Comparison of ENCODE assay signal across 16 cellular contexts in genomic region chr1:3674100-3675094, GRCh38. TPM values are rescaled to one million over a fixed set of nuclear protein-coding genes. Genes with fewer than 3 reads are reported as not detected.
DNase-seq lines count a peak whose midpoint lies in the region; ATAC-seq and TF ChIP-seq lines count a peak whose summit lies in the region.
"Had no signal": no experiment of that assay in that cellular context is flagged by ENCODE, and none has a peak within 500 bp of the region (broad histone marks: within the 10 kb centered on the region; RNA-seq: fewer than 3 reads in every experiment).

No MANE protein-coding gene starts in this region.

- no peak for TF ChIP-seq CTCF in glutamatergic neuron (IDR thresholded peaks at IDR 0.05; ENCODE audit: partially characterized antibody, unreplicated experiment)
- TF ChIP-seq CTCF in smooth muscle cell (IDR thresholded peaks at IDR 0.05; ENCODE audit: borderline replicate concordance, insufficient read depth, poor library complexity, severe bottlenecking): no peak

- H3K27me3 ChIP-seq in smooth muscle cell (ENCODE audit: low read depth): no peaks in the 10 kb centered on the region
- H3K27me3 ChIP-seq: ovary had no signal

- no peak overlapping the region for H3K27ac Mint-ChIP-seq in glutamatergic neuron (ENCODE audit: unreplicated experiment)
- H3K27ac Mint-ChIP-seq in naive thymus-derived CD8-positive, alpha-beta T cell: no peak overlapping the region
- H3K27ac Mint-ChIP-seq: activated naive CD4-positive, alpha-beta T cell treated with anti-CD3 and anti-CD28 coated beads, Interleukin-2, amount 50 U/mL, for 24 hours had no signal

- H3K4me1 ChIP-seq in smooth muscle cell (ENCODE audit: low read depth): no peaks in the 10 kb centered on the region

- H3K27me3 Mint-ChIP-seq in glutamatergic neuron (ENCODE audit: unreplicated experiment): peaks cover 11% of the 10 kb centered on the region
- peaks cover 2 to 30% (median 11%) of the 10 kb centered on the region in 5 donors for H3K27me3 Mint-ChIP-seq in naive thymus-derived CD8-positive, alpha-beta T cell
- H3K27me3 Mint-ChIP-seq: activated naive CD4-positive, alpha-beta T cell treated with anti-CD3 and anti-CD28 coated beads, Interleukin-2, amount 50 U/mL, for 24 hours had no signal

- WGBS in smooth muscle cell (ENCODE audit: low lambda C conversion rate): 60% methylated on average over 30 of the region's 30 CpGs

- POLR2A ChIA-PET in naive thymus-derived CD8-positive, alpha-beta T cell (lab: Charles Lee): no interaction called here

- peaks cover 9% of the 10 kb centered on the region for H3K4me1 Mint-ChIP-seq in glutamatergic neuron (ENCODE audit: low read depth, unreplicated experiment)
- H3K4me1 Mint-ChIP-seq in naive thymus-derived CD8-positive, alpha-beta T cell: peaks cover 0 to 26% (median 6%) of the 10 kb centered on the region in 4 donors

- no peaks in the 10 kb centered on the region for H3K79me2 ChIP-seq in smooth muscle cell (ENCODE audit: low read depth)

- no peak overlapping the region for H3K4me3 Mint-ChIP-seq in glutamatergic neuron (ENCODE audit: unreplicated experiment)
- no peak overlapping the region for H3K4me3 Mint-ChIP-seq in naive thymus-derived CD8-positive, alpha-beta T cell
- H3K4me3 Mint-ChIP-seq: activated naive CD4-positive, alpha-beta T cell treated with anti-CD3 and anti-CD28 coated beads, Interleukin-2, amount 50 U/mL, for 24 hours had no signal

- H2AFZ ChIP-seq in smooth muscle cell (ENCODE audit: low read depth): peak overlapping the region; percentile 45

- peaks cover 12% of the 10 kb centered on the region for H3K9me3 Mint-ChIP-seq in glutamatergic neuron (ENCODE audit: unreplicated experiment)
- H3K9me3 Mint-ChIP-seq in naive thymus-derived CD8-positive, alpha-beta T cell: no peaks in the 10 kb centered on the region
- H3K9me3 Mint-ChIP-seq: activated naive CD4-positive, alpha-beta T cell treated with anti-CD3 and anti-CD28 coated beads, Interleukin-2, amount 50 U/mL, for 24 hours had no signal

- H3K9me3 ChIP-seq in smooth muscle cell (replicated peaks; ENCODE audit: low read depth): no peaks in the 10 kb centered on the region
- H3K9me3 ChIP-seq: ovary had no signal

- no peak overlapping the region for H3K9ac ChIP-seq in smooth muscle cell (ENCODE audit: low read depth)

- no peaks in the 10 kb centered on the region for H3K36me3 ChIP-seq in smooth muscle cell (ENCODE audit: low read depth)
- H3K36me3 ChIP-seq: ovary had no signal

- no peak overlapping the region for H3K4me3 ChIP-seq in smooth muscle cell
- H3K4me3 ChIP-seq: ovary had no signal

- H3K4me2 ChIP-seq in smooth muscle cell: no peak overlapping the region

- no peak overlapping the region for H3K27ac ChIP-seq in smooth muscle cell (ENCODE audit: low read depth)
- H3K27ac ChIP-seq: 22Rv1, ovary had no signal

- no peaks in the 10 kb centered on the region for H3F3A ChIP-seq in smooth muscle cell (ENCODE audit: low read depth)

- no peaks in the 10 kb centered on the region for H4K20me1 ChIP-seq in smooth muscle cell (ENCODE audit: low read depth)

- no peaks in the 10 kb centered on the region for H3K36me3 Mint-ChIP-seq in glutamatergic neuron (ENCODE audit: unreplicated experiment)
- H3K36me3 Mint-ChIP-seq in naive thymus-derived CD8-positive, alpha-beta T cell: no peaks in the 10 kb centered on the region
- H3K36me3 Mint-ChIP-seq: activated naive CD4-positive, alpha-beta T cell treated with anti-CD3 and anti-CD28 coated beads, Interleukin-2, amount 50 U/mL, for 24 hours had no signal

- ATAC-seq in GM19452 (IDR thresholded peaks at IDR 0.05; ENCODE audit: unreplicated experiment): no peak
- no peak for ATAC-seq in naive thymus-derived CD8-positive, alpha-beta T cell

- DNase-seq in NCI-H1417 (lab: John Stamatoyannopoulos, UW) (peak in 2 of 3 experiments; percentile 21 to 23), NCI-H1417 treated with DMSO at 0.1 percent for 48 hours (lab: John Stamatoyannopoulos, UW) (no peak), NCI-H2171 (lab: John Stamatoyannopoulos, UW) (peak; percentile 42), glutamatergic neuron (peak; percentile 40), smooth muscle cell (lab: John Stamatoyannopoulos, UW; ENCODE audit: unreplicated experiment) (no peak), NCI-H128 (lab: John Stamatoyannopoulos, UW; ENCODE audit: unreplicated experiment) (no peak)
- DNase-seq in naive thymus-derived CD8-positive, alpha-beta T cell: no peak
- DNase-seq: DMS153; NCI-H1436 treated with DMSO at 0.1 percent for 48 hours; stimulated activated CD4-positive, alpha-beta T cell treated with anti-CD3 and anti-CD28 coated beads, Interleukin-4, amount 100 ng/mL, for 1 hour; T-helper 1 cell had no signal

RNA-seq across cellular contexts. Expression of gene TP73, which starts 22.1 kb away (rescaled TPM):
- total RNA-seq in glutamatergic neuron (ENCODE audit: unreplicated experiment) (13.0 TPM), smooth muscle cell (0.04 and 0.22 TPM in 2 replicates)
- 0.50 TPM in 1 of 2 replicates, not detected in the other for polyA plus RNA-seq in smooth muscle cell
- not detected for total RNA-seq in naive thymus-derived CD8-positive, alpha-beta T cell
- under 1 TPM in 2 of 3 donors, not detected in 1; 0.04 to 0.06 TPM for polyA plus RNA-seq in naive thymus-derived CD8-positive, alpha-beta T cell
- total RNA-seq: fibroblast of villous mesenchyme had no signal

RNA-seq across cellular contexts. Expression of gene WRAP73, which starts 24.5 kb away (rescaled TPM):
- total RNA-seq in glutamatergic neuron (ENCODE audit: unreplicated experiment) (47.7 TPM), smooth muscle cell (14.2 and 17.2 TPM in 2 replicates)
- polyA plus RNA-seq in smooth muscle cell: 20.8 and 21.5 TPM in 2 replicates
- total RNA-seq in naive thymus-derived CD8-positive, alpha-beta T cell: 10 to 100 TPM; 37.4 to 46.8 TPM
- 10 to 100 TPM; 26.3 to 32.1 (median 26.4) TPM for polyA plus RNA-seq in naive thymus-derived CD8-positive, alpha-beta T cell

RNA-seq across cellular contexts. Expression of gene TPRG1L, which starts 49.6 kb away (rescaled TPM):
- total RNA-seq in glutamatergic neuron (ENCODE audit: unreplicated experiment) (43.1 TPM), smooth muscle cell (20.7 and 21.7 TPM in 2 replicates)
- 35.0 and 38.7 TPM in 2 replicates for polyA plus RNA-seq in smooth muscle cell
- total RNA-seq in naive thymus-derived CD8-positive, alpha-beta T cell: 10 to 100 TPM; 57.4 to 61.7 TPM
- 10 to 100 TPM; 41.9 to 48.3 (median 42.3) TPM for polyA plus RNA-seq in naive thymus-derived CD8-positive, alpha-beta T cell

Comparison
In these comparisons a context has a peak if more than half of its experiments do, and no peak if none do; other contexts are left out.
1. DNase-seq: peak in NCI-H1417 (2 of 3), NCI-H2171 (single experiment) and glutamatergic neuron (single experiment); none in NCI-H1417 treated with DMSO at 0.1 percent for 48 hours (single experiment), smooth muscle cell (single experiment), NCI-H128 (single experiment) and naive thymus-derived CD8-positive, alpha-beta T cell (0 of 10).
2. RNA of gene TP73, which starts 22.1 kb away (total RNA-seq): 13.0 TPM in glutamatergic neuron (single experiment); 0.04 to 0.22 TPM in smooth muscle cell and not detected in naive thymus-derived CD8-positive, alpha-beta T cell; every median in the first group is over 10 times any median in the second.